In the genomic region with DNA sequence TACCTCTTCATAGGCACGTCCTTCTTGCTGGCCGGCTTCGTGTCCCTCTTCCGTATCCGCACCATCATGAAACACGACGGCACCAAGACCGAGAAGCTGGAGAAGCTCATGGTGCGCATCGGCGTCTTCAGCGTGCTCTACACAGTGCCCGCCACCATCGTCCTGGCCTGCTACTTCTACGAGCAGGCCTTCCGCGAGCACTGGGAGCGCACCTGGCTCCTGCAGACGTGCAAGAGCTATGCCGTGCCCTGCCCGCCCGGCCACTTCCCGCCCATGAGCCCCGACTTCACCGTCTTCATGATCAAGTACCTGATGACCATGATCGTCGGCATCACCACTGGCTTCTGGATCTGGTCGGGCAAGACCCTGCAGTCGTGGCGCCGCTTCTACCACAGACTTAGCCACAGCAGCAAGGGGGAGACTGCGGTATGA, we compare ENCODE assay signal across 1 cellular context.
TF ChIP-seq lines count a peak whose summit lies in the region.

No MANE protein-coding gene starts in this region.

TF ChIP-seq in SK-N-SH treated with all-trans-retinoic acid at 6 μM for 48 hours, 23 proteins besides CTCF, POLR2A, EP300 and RAD21 (continued from another document):
- no peak for TF ChIP-seq PPARA (CRISPR knock-in tag; IDR thresholded peaks at IDR 0.05; ENCODE audit: borderline replicate concordance)
- no peak for TF ChIP-seq TOX (CRISPR knock-in tag; IDR thresholded peaks at IDR 0.05; ENCODE audit: borderline replicate concordance)
- TF ChIP-seq BACH2 (CRISPR knock-in tag; IDR thresholded peaks at IDR 0.05; ENCODE audit: borderline replicate concordance), result no peak
- no peak for TF ChIP-seq SNAI2 (CRISPR knock-in tag; IDR thresholded peaks at IDR 0.05)
- no peak for TF ChIP-seq ZFP30 (CRISPR knock-in tag; IDR thresholded peaks at IDR 0.05)
